Comparison of ENCODE assay signal across 9 cellular contexts in the genomic region with DNA sequence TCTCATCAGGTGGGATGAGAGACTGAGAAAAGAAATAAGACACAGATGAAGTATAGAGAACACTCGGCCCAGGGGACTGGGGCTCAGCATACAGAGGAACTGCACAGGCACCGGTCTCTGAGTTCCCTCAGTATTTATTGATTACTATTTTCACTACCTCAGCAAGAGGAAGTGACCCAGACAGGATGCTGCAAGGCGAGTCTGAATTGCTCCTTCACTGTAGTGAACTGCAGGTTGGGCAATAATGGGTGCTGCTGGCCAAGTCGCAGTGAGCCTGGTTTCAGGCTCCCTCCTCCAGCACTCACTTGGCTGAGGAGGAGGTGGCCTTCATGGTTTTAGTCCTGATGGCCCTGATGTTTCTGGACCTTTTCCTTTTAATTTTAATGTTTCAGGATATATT.
A peak's percentile ranks its signal among the peaks of the same experiment; 100 is the strongest.
DNase-seq lines count a peak whose midpoint lies in the region; ATAC-seq, FAIRE-seq and TF ChIP-seq lines count a peak whose summit lies in the region.
"Had no signal": no experiment of that assay in that cellular context is flagged by ENCODE, and none has a peak within 500 bp of the region (broad histone marks: within the 10 kb centered on the region; RNA-seq: fewer than 3 reads in every experiment).

No MANE protein-coding gene starts in this region.

- H3K4me1 Mint-ChIP-seq in T-helper 2 cell treated with Interferon-gamma antibody and Interleukin-4, amounts not matched to agents 5 μg/mL and 100 μg/mL, for 36 hours (ENCODE audit: low read depth) = peaks cover 11% of the 10 kb centered on the region

- no peaks in the 10 kb centered on the region for H3K36me3 ChIP-seq in WERI-Rb-1
- H3K36me3 ChIP-seq: gastrocnemius medialis had no signal

- ATAC-seq in HG02943 (IDR thresholded peaks at IDR 0.05; ENCODE audit: low read depth, unreplicated experiment) = peak; percentile 95
- ATAC-seq in GM19463 (IDR thresholded peaks at IDR 0.05; ENCODE audit: unreplicated experiment) = no peak
- ATAC-seq: gastrocnemius medialis had no signal

- H3K27ac Mint-ChIP-seq in T-helper 2 cell treated with Interferon-gamma antibody and Interleukin-4, amounts not matched to agents 5 μg/mL and 100 μg/mL, for 36 hours = no peak overlapping the region

- H3K36me3 Mint-ChIP-seq in T-helper 2 cell treated with Interferon-gamma antibody and Interleukin-4, amounts not matched to agents 5 μg/mL and 100 μg/mL, for 36 hours (ENCODE audit: low read depth) = peaks cover 3% of the 10 kb centered on the region

- peak; percentile 72 for FAIRE-seq in GM19239 (lab: Jason Lieb, UNC)

- H3K27me3 Mint-ChIP-seq in T-helper 2 cell treated with Interferon-gamma antibody and Interleukin-4, amounts not matched to agents 5 μg/mL and 100 μg/mL, for 36 hours (ENCODE audit: low read depth) = peaks cover 3% of the 10 kb centered on the region

- H3K4me3 Mint-ChIP-seq in T-helper 2 cell treated with Interferon-gamma antibody and Interleukin-4, amounts not matched to agents 5 μg/mL and 100 μg/mL, for 36 hours = no peak overlapping the region

- DNase-seq in GM19239 (ENCODE audit: insufficient read length, low spot score) (no peak), UCSD-AML1 (lab: John Stamatoyannopoulos, UW; ENCODE audit: unreplicated experiment) (peak; percentile 51), skeletal muscle cell (ENCODE audit: low read depth) (peak; percentile 9), NCI-H2196 treated with DMSO at 0.1 percent for 48 hours (lab: John Stamatoyannopoulos, UW; ENCODE audit: unreplicated experiment) (no peak), WERI-Rb-1 (no peak)
- no peak for DNase-seq in T-helper 2 cell treated with Interferon-gamma antibody and Interleukin-4, amounts not matched to agents 5 μg/mL and 100 μg/mL, for 36 hours (ENCODE audit: low spot score)

- no peak overlapping the region for H3K27ac ChIP-seq in WERI-Rb-1
- H3K27ac ChIP-seq: gastrocnemius medialis had no signal

- H3K4me3 ChIP-seq in skeletal muscle cell (ENCODE audit: low read depth, low read length) = no peak overlapping the region
- H3K4me3 ChIP-seq in WERI-Rb-1 (ENCODE audit: low read depth, low read length) = no peak overlapping the region
- H3K4me3 ChIP-seq: gastrocnemius medialis had no signal

- H3K9me3 ChIP-seq in WERI-Rb-1 (ENCODE audit: severe bottlenecking) = peaks cover 10% of the 10 kb centered on the region
- H3K9me3 ChIP-seq: gastrocnemius medialis had no signal

- peaks cover 48% of the 10 kb centered on the region for H3K27me3 ChIP-seq in WERI-Rb-1 (ENCODE audit: insufficient read depth, low read depth, severe bottlenecking)
- H3K27me3 ChIP-seq: gastrocnemius medialis had no signal

- no peak for TF ChIP-seq CTCF in WERI-Rb-1 (IDR thresholded peaks at IDR 0.05; ENCODE audit: low read depth, low read length)

- H3K9me3 Mint-ChIP-seq in T-helper 2 cell treated with Interferon-gamma antibody and Interleukin-4, amounts not matched to agents 5 μg/mL and 100 μg/mL, for 36 hours = peaks cover 14% of the 10 kb centered on the region

Comparison
In these comparisons a context has a peak if more than half of its experiments do, and no peak if none do; other contexts are left out.
1. DNase-seq: peak in UCSD-AML1 (single experiment) and skeletal muscle cell (single experiment); none in GM19239 (single experiment), NCI-H2196 treated with DMSO at 0.1 percent for 48 hours (single experiment), T-helper 2 cell treated with Interferon-gamma antibody and Interleukin-4, amounts not matched to agents 5 μg/mL and 100 μg/mL, for 36 hours (single experiment) and WERI-Rb-1 (single experiment).